ENCODE assay signal across 8 cellular contexts in the genomic region with DNA sequence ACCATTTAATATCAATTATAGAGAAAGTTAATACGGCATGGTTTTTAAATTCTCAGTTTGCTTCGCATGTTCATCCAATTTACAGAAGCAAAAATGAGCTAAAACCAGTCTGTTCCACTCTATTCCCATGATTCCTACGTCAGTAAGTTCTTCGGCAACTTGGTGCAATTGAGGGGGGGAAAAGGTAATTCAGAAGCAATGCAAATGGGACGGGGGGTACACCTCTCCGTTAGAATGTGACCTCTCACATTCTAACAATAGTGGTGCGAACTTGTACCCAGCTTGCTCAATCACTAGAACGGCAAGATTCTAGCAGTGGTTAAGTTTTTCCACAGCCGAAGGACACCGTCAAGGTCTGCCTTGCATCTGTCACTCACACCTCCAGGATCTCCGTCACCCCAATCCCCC. TPM values are rescaled to one million over a fixed set of nuclear protein-coding genes. Genes with fewer than 3 reads are reported as not detected.
A peak's percentile ranks its signal among the peaks of the same experiment; 100 is the strongest.
DNase-seq lines count a peak whose midpoint lies in the region; ATAC-seq and TF ChIP-seq lines count a peak whose summit lies in the region.

No MANE protein-coding gene starts in this region.

- TF ChIP-seq POLR2A in spleen (IDR thresholded peaks at IDR 0.05) = no peak

- WGBS in spleen, 5 donors = 2 to 6% (median 4%) methylated on average over 10 to 11 of the region's 11 CpGs

- peak overlapping the region; percentile 87 for H3K27ac ChIP-seq in HUES48 (ENCODE audit: low read depth, low read length)
- H3K27ac ChIP-seq in spleen = peak overlapping the region in 5 of 8 donors; percentile 85 to 91 (median 88)

- peak overlapping the region; percentile 77 for H3K9ac ChIP-seq in HUES48 (ENCODE audit: low read depth, low read length)

- intact Hi-C loops in CD14-positive monocyte (cut with micrococcal nuclease) (no loop called here), spleen (cut with DNase I; ENCODE audit: low total_unique reads) (no loop called here)

- H3K4me1 Mint-ChIP-seq in CD14-positive monocyte = peaks cover 15% of the 10 kb centered on the region
- peaks cover 21% of the 10 kb centered on the region for H3K4me1 Mint-ChIP-seq in activated naive CD8-positive, alpha-beta T cell treated with anti-CD3 and anti-CD28 coated beads, Interleukin-2, amount 50 U/mL, for 24 hours

- H3K4me1 ChIP-seq in HUES48 (ENCODE audit: control insufficient read depth, insufficient read depth, low read length) (0 out of 2 replicates have a peak, but pooled peaks cover 11% of the 10 kb centered on the region), spleen (peaks cover 7 to 32% (median 22%) of the 10 kb centered on the region in 6 donors)

- H3K9me3 Mint-ChIP-seq in CD14-positive monocyte = no peaks in the 10 kb centered on the region
- no peaks in the 10 kb centered on the region for H3K9me3 Mint-ChIP-seq in activated naive CD8-positive, alpha-beta T cell treated with anti-CD3 and anti-CD28 coated beads, Interleukin-2, amount 50 U/mL, for 24 hours

- peak overlapping the region; percentile 79 for H3K4me3 ChIP-seq in HUES48 (ENCODE audit: low read depth, low read length)
- peak overlapping the region; percentile 90 for H3K4me3 ChIP-seq in iPS-11a (ENCODE audit: low read depth, low read length)
- peak overlapping the region; percentile 77 to 95 (median 86) for H3K4me3 ChIP-seq in spleen

- no peak for DNase-seq in CD14-positive monocyte (ENCODE audit: low spot score)
- DNase-seq in activated naive CD8-positive, alpha-beta T cell treated with anti-CD3 and anti-CD28 coated beads, Interleukin-2, amount 50 U/mL, for 24 hours = no peak
- no peak for DNase-seq in spleen
- DNase-seq in stimulated activated naive CD4-positive, alpha-beta T cell (lab: John Stamatoyannopoulos, UW) = no peak
- DNase-seq in NCI-H1930 (lab: John Stamatoyannopoulos, UW) = no peak

- peak overlapping the region; percentile 89 to 92 for H3K4me3 Mint-ChIP-seq in CD14-positive monocyte
- H3K4me3 Mint-ChIP-seq in activated naive CD8-positive, alpha-beta T cell treated with anti-CD3 and anti-CD28 coated beads, Interleukin-2, amount 50 U/mL, for 24 hours = peak overlapping the region; percentile 92

- H3K27me3 ChIP-seq in HUES48 (ENCODE audit: control insufficient read depth, insufficient read depth, low read length) (no peaks in the 10 kb centered on the region), spleen (replicated peaks in 1 of 7) (no peaks in the 10 kb centered on the region)

- H3K27me3 Mint-ChIP-seq in CD14-positive monocyte (ENCODE audit: low read depth in 3 of 3) = peaks cover 5 to 13% (median 7%) of the 10 kb centered on the region in 3 donors
- no peaks in the 10 kb centered on the region for H3K27me3 Mint-ChIP-seq in activated naive CD8-positive, alpha-beta T cell treated with anti-CD3 and anti-CD28 coated beads, Interleukin-2, amount 50 U/mL, for 24 hours

- peaks cover 7% of the 10 kb centered on the region; the same call in 1 of the 2 replicates for H3K36me3 ChIP-seq in HUES48 (ENCODE audit: control insufficient read depth, insufficient read depth, low read length)
- no peaks in the 10 kb centered on the region for H3K36me3 ChIP-seq in spleen

- no peak for TF ChIP-seq CTCF in CD14-positive monocyte (IDR thresholded peaks at IDR 0.05)
- no peak for TF ChIP-seq CTCF in spleen (IDR thresholded peaks at IDR 0.05 in 8 of 11, conservative IDR thresholded peaks at IDR 0.05 in 3 of 11)

- H3K27ac Mint-ChIP-seq in CD14-positive monocyte = peak overlapping the region in 4 of 7 donors; percentile 28 to 81 (median 44)
- peak overlapping the region; percentile 83 for H3K27ac Mint-ChIP-seq in activated naive CD8-positive, alpha-beta T cell treated with anti-CD3 and anti-CD28 coated beads, Interleukin-2, amount 50 U/mL, for 24 hours

- ATAC-seq in activated naive CD8-positive, alpha-beta T cell treated with anti-CD3 and anti-CD28 coated beads, Interleukin-2, amount 50 U/mL, for 24 hours = peak; percentile 61
- no peak for ATAC-seq in GM18498 (IDR thresholded peaks at IDR 0.05; ENCODE audit: unreplicated experiment)

- peaks cover 1 to 4% of the 10 kb centered on the region in 2 donors for H3K36me3 Mint-ChIP-seq in CD14-positive monocyte
- H3K36me3 Mint-ChIP-seq in activated naive CD8-positive, alpha-beta T cell treated with anti-CD3 and anti-CD28 coated beads, Interleukin-2, amount 50 U/mL, for 24 hours (ENCODE audit: low read depth) = peaks cover 5% of the 10 kb centered on the region

- H3K9me3 ChIP-seq in HUES48 (ENCODE audit: control insufficient read depth, insufficient read depth, low read length) = no peaks in the 10 kb centered on the region
- H3K9me3 ChIP-seq in spleen = no peaks in the 10 kb centered on the region

RNA-seq across cellular contexts. Expression of a gene that starts 0.7 kb away (rescaled TPM):
- polyA plus RNA-seq in CD14-positive monocyte = 10 to 100 TPM; 15.1 to 16.2 TPM
- 10 to 100 TPM; 13.5 to 21.4 (median 17.1) TPM for total RNA-seq in spleen
- polyA plus RNA-seq in spleen = 1 to 10 TPM; 2.6 to 4.1 (median 3.3) TPM

RNA-seq across cellular contexts. Expression of a gene that starts 25.9 kb away (rescaled TPM):
- 10 to 100 TPM; 23.3 to 24.4 TPM for polyA plus RNA-seq in CD14-positive monocyte
- 10 to 100 TPM; 11.5 to 34.5 (median 15.4) TPM for total RNA-seq in spleen
- 10 to 100 TPM in 2 of 3 donors, 1 to 10 TPM in 1; 7.7 to 15.3 (median 10.1) TPM for polyA plus RNA-seq in spleen
